Comparison of ENCODE assay signal across 1 cellular context in genomic region chr2:200756618-200757321, GRCh38.
TF ChIP-seq lines count a peak whose summit lies in the region.

No MANE protein-coding gene starts in this region.

TF ChIP-seq in GM23338, 12 proteins besides CTCF, POLR2A, EP300 and RAD21:
- TF ChIP-seq ZNF462 (CRISPR knock-in tag; IDR thresholded peaks at IDR 0.05) (no peak), ETS1 (IDR thresholded peaks at IDR 0.05) (no peak), EZH2 (IDR thresholded peaks at IDR 0.05; ENCODE audit: low read depth, unreplicated experiment) (no peak), EZH2phosphoT487 (IDR thresholded peaks at IDR 0.05; ENCODE audit: unreplicated experiment) (no peak)
